In genomic region chr21:41289431-41289830, GRCh38 we compare ENCODE assay signal across 28 cellular contexts. TPM values are rescaled to one million over a fixed set of nuclear protein-coding genes. Genes with fewer than 3 reads are reported as not detected.
DNase-seq lines count a peak whose midpoint lies in the region; ATAC-seq, FAIRE-seq and TF ChIP-seq lines count a peak whose summit lies in the region.
"Had no signal": no experiment of that assay in that cellular context is flagged by ENCODE, and none has a peak within 500 bp of the region (broad histone marks: within the 10 kb centered on the region; RNA-seq: fewer than 3 reads in every experiment).

No MANE protein-coding gene starts in this region.

- H3K27me3 ChIP-seq in body of pancreas (no peaks in the 10 kb centered on the region), small intestine (ENCODE audit: control insufficient read depth in 2 of 2, insufficient read depth in 2 of 2, low read length in 2 of 2) (peaks cover 0 to under 1% of the 10 kb centered on the region in 2 donors), PC-9 (ENCODE audit: insufficient read depth, low read depth) (no peaks in the 10 kb centered on the region)

- H3K36me3 ChIP-seq in body of pancreas (replicated peaks in 1 of 2; ENCODE audit: insufficient read depth in 1 of 2, low read depth in 2 of 2), result no peaks in the 10 kb centered on the region
- no peaks in the 10 kb centered on the region for H3K36me3 ChIP-seq in small intestine (ENCODE audit: control insufficient read depth in 2 of 2, insufficient read depth in 2 of 2, low read length in 2 of 2)
- H3K36me3 ChIP-seq in PC-9 (ENCODE audit: low read depth), result no peaks in the 10 kb centered on the region
- H3K36me3 ChIP-seq: heart right ventricle, suprapubic skin had no signal

- BruUV-seq in PC-9 (replicated peaks; lab: Mats Ljungman, UMichigan), result no TSS peak

- TF ChIP-seq CTCF in body of pancreas (IDR thresholded peaks at IDR 0.05), result peak in 2 of 7 experiments; percentile 10 to 32
- TF ChIP-seq CTCF in PC-9 (conservative IDR thresholded peaks at IDR 0.05), result no peak
- TF ChIP-seq CTCF in endothelial cell (IDR thresholded peaks at IDR 0.05; ENCODE audit: unreplicated experiment), result no peak

- peaks cover 10% of the 10 kb centered on the region for H3K9me3 Mint-ChIP-seq in endothelial cell (ENCODE audit: unreplicated experiment)
- H3K9me3 Mint-ChIP-seq: activated B cell treated with CpG ODN at 0.5 μM for 24 hours; activated CD8-positive, alpha-beta T cell treated with anti-CD3 and anti-CD28 coated beads for 36 hours; activated naive CD4-positive, alpha-beta T cell treated with anti-CD3 and anti-CD28 coated beads for 36 hours; effector memory CD8-positive, alpha-beta T cell had no signal

- H3K27me3 Mint-ChIP-seq in endothelial cell (ENCODE audit: unreplicated experiment), result peaks cover 4% of the 10 kb centered on the region

- intact Hi-C loops in body of pancreas (cut with DNase I) (no loop called here), left colon (cut with DNase I, micrococcal nuclease) (loop anchor here in 1 of 2 donors (10.0 kb wide), 2 partner anchors 65 to 495 kb away; no protein-coding TSS in a partner anchor), PC-9 (cut with micrococcal nuclease; ENCODE audit: unreplicated experiment) (no loop called here)

- H3K4me3 ChIP-seq in body of pancreas (no peak overlapping the region), small intestine (ENCODE audit: low read depth in 1 of 2, low read length in 2 of 2) (no peak overlapping the region), PC-9 (no peak overlapping the region)
- H3K4me3 ChIP-seq: SK-N-MC, suprapubic skin had no signal

- no peak for TF ChIP-seq POLR2A in body of pancreas (IDR thresholded peaks at IDR 0.05)

- 63 to 68% methylated on average over 13 of the region's 13 CpGs for WGBS in body of pancreas, 2 donors
- 45 to 67% (median 65%) methylated on average over 13 of the region's 13 CpGs for WGBS in small intestine, 3 donors

- no peak for FAIRE-seq in small intestine (lab: Jason Lieb, UNC)
- FAIRE-seq: HTR-8/SVneo had no signal

- peaks cover 2% of the 10 kb centered on the region for H3K4me1 Mint-ChIP-seq in endothelial cell (ENCODE audit: unreplicated experiment)

- H3K9me2 ChIP-seq in PC-9 (ENCODE audit: insufficient read depth), result no peaks in the 10 kb centered on the region

- no peaks in the 10 kb centered on the region for H3K79me2 ChIP-seq in PC-9 (ENCODE audit: low read depth)

- POLR2A ChIA-PET in HEK293T (lab: Yijun Ruan, JAX) (no interaction called here), PC-9 (lab: Charles Lee; ENCODE audit: unreplicated experiment) (no interaction called here)

- no peak overlapping the region for H2AFZ ChIP-seq in PC-9

- no peaks in the 10 kb centered on the region for H3K36me3 Mint-ChIP-seq in endothelial cell (ENCODE audit: low read depth, unreplicated experiment)

- H3K4me3 Mint-ChIP-seq in endothelial cell (ENCODE audit: unreplicated experiment), result no peak overlapping the region
- H3K4me3 Mint-ChIP-seq: activated B cell treated with CpG ODN at 0.5 μM for 24 hours; activated CD8-positive, alpha-beta T cell treated with anti-CD3 and anti-CD28 coated beads for 36 hours; activated naive CD4-positive, alpha-beta T cell treated with anti-CD3 and anti-CD28 coated beads for 36 hours; effector memory CD8-positive, alpha-beta T cell had no signal

- peak; percentile 31 for DNase-seq in HEK293T (ENCODE audit: extremely low spot score)
- DNase-seq in body of pancreas, result peak in 3 of 4 donors; percentile 18 to 53 (median 23)
- no peak for DNase-seq in left colon
- peak; percentile 51 for DNase-seq in small intestine
- DNase-seq in PC-9, result no peak
- no peak for DNase-seq in dermis blood vessel endothelial cell
- no peak for DNase-seq in endothelial cell (ENCODE audit: low spot score)
- DNase-seq: activated B cell treated with CpG ODN at 0.5 μM for 24 hours; activated CD8-positive, alpha-beta T cell treated with anti-CD3 and anti-CD28 coated beads for 36 hours; activated naive CD4-positive, alpha-beta T cell treated with anti-CD3 and anti-CD28 coated beads for 36 hours; activated T-cell treated with anti-CD3 and anti-CD28 coated beads, Interleukin-2, amount 50 U/mL, for 1 hour; cerebellar nuclear complex; DMS79 treated with DMSO at 0.1 percent for 48 hours; effector memory CD8-positive, alpha-beta T cell; HCEC 1CT; heart right ventricle; Kasumi-1; NCI-H1092; NCI-H1930; NCI-H446 treated with DMSO at 0.1 percent for 48 hours; occipital lobe; right cardiac atrium had no signal

- H3K27ac Mint-ChIP-seq in endothelial cell (ENCODE audit: unreplicated experiment), result no peak overlapping the region
- H3K27ac Mint-ChIP-seq: activated B cell treated with CpG ODN at 0.5 μM for 24 hours; activated CD8-positive, alpha-beta T cell treated with anti-CD3 and anti-CD28 coated beads for 36 hours; activated naive CD4-positive, alpha-beta T cell treated with anti-CD3 and anti-CD28 coated beads for 36 hours; effector memory CD8-positive, alpha-beta T cell had no signal

- H3K4me2 ChIP-seq in PC-9, result no peak overlapping the region

- H3K4me1 ChIP-seq in body of pancreas (no peaks in the 10 kb centered on the region), small intestine (ENCODE audit: control insufficient read depth in 2 of 2, insufficient read depth in 1 of 2, low read depth in 1 of 2, low read length in 1 of 2) (no peaks in the 10 kb centered on the region), PC-9 (replicated peaks; ENCODE audit: insufficient read depth) (no peaks in the 10 kb centered on the region)
- H3K4me1 ChIP-seq: heart right ventricle, suprapubic skin had no signal

- no peak overlapping the region for H3K27ac ChIP-seq in body of pancreas
- H3K27ac ChIP-seq in small intestine (ENCODE audit: low read depth in 1 of 2, low read length in 1 of 2), result no peak overlapping the region
- no peak overlapping the region for H3K27ac ChIP-seq in PC-9
- H3K27ac ChIP-seq: heart right ventricle, SK-N-MC, suprapubic skin had no signal

- H3F3A ChIP-seq in PC-9 (ENCODE audit: insufficient read depth, low read depth), result no peaks in the 10 kb centered on the region

- CTCF ChIA-PET in HEK293T (lab: Yijun Ruan, JAX), result no interaction called here
- CTCF ChIA-PET in PC-9 (lab: Charles Lee), result no interaction called here

- no peaks in the 10 kb centered on the region for H4K20me1 ChIP-seq in PC-9 (ENCODE audit: insufficient read depth)

- H3K9me3 ChIP-seq in body of pancreas (no peaks in the 10 kb centered on the region), small intestine (ENCODE audit: control insufficient read depth, low read depth) (no peaks in the 10 kb centered on the region), PC-9 (ENCODE audit: insufficient read depth, low read depth) (no peaks in the 10 kb centered on the region)
- H3K9me3 ChIP-seq: heart right ventricle, suprapubic skin had no signal

- ATAC-seq in body of pancreas (peak; percentile 42), left colon (peak; percentile 36)
- ATAC-seq: activated CD8-positive, alpha-beta T cell treated with anti-CD3 and anti-CD28 coated beads for 36 hours; effector memory CD8-positive, alpha-beta T cell; heart right ventricle; right cardiac atrium had no signal

TF ChIP-seq in HEK293T, 16 proteins besides CTCF, POLR2A, EP300 and RAD21:
- TF ChIP-seq HDGF (IDR thresholded peaks at IDR 0.05; ENCODE audit: borderline replicate concordance) (no peak), ELF4 (IDR thresholded peaks at IDR 0.05) (no peak), SP1 (IDR thresholded peaks at IDR 0.05) (no peak), TARDBP (IDR thresholded peaks at IDR 0.05) (no peak), BHLHE40 (IDR thresholded peaks at IDR 0.05; ENCODE audit: borderline replicate concordance) (no peak)
TF ChIP-seq in HEK293T: peak in this region for 0.

RNA-seq across cellular contexts. Expression of gene FAM3B, which starts 27.2 kb away (rescaled TPM):
- total RNA-seq in body of pancreas, result 10 to 100 TPM; 50.4 to 74.5 TPM
- 1 to 10 TPM in 1 of 2 donors, under 1 TPM in 1; 0.98 to 1.2 TPM for total RNA-seq in left colon
- 100 to 1,000 TPM; 128 to 379 (median 329) TPM for polyA plus RNA-seq in small intestine
- not detected in 2 replicates for total RNA-seq in PC-9 (2021)
- total RNA-seq in dermis blood vessel endothelial cell, result not detected in 2 replicates
- total RNA-seq in endothelial cell (ENCODE audit: unreplicated experiment), result 0.33 TPM
- total RNA-seq: activated B cell treated with CpG ODN at 0.5 μM for 24 hours; activated CD8-positive, alpha-beta T cell treated with anti-CD3 and anti-CD28 coated beads for 36 hours; activated naive CD4-positive, alpha-beta T cell treated with anti-CD3 and anti-CD28 coated beads for 36 hours; fibroblast of lung; lung microvascular endothelial cell; occipital lobe; RPMI7951 had no signal
- polyA plus RNA-seq: fibroblast of lung had no signal

Comparison
In these comparisons a context has a peak if more than half of its experiments do, and no peak if none do; other contexts are left out.
1. DNase-seq: peak in HEK293T (single experiment), body of pancreas (3 of 4) and small intestine (single experiment); none in left colon (0 of 2), PC-9 (0 of 2), dermis blood vessel endothelial cell (single experiment) and endothelial cell (single experiment).
2. RNA of gene FAM3B, which starts 27.2 kb away (total RNA-seq): 50.4 to 74.5 TPM in body of pancreas; 0.98 to 1.2 TPM in left colon, 0.33 TPM in endothelial cell (single experiment), not detected in PC-9 and not detected in dermis blood vessel endothelial cell; every median in the first group is over 10 times any median in the second.